Comparison of ENCODE assay signal across 22 cellular contexts in genomic region chr2:42904576-42904876, GRCh38.
DNase-seq lines count a peak whose midpoint lies in the region; ATAC-seq, FAIRE-seq and TF ChIP-seq lines count a peak whose summit lies in the region.
"Had no signal": no experiment of that assay in that cellular context is flagged by ENCODE, and none has a peak within 500 bp of the region (broad histone marks: within the 10 kb centered on the region; RNA-seq: fewer than 3 reads in every experiment).

No MANE protein-coding gene starts in this region.

- intact Hi-C loops in Calu3 (cut with micrococcal nuclease; ENCODE audit: unreplicated experiment): no loop called here
- intact Hi-C loops in activated T-helper 1 cell treated with anti-CD3 and anti-CD28 coated beads, Interleukin-12 subunit alpha, Interleukin-12 subunit beta, Interleukin-2, Interleukin-4 antibody, amounts not matched to agents 30 ng/mL and 10 ng/mL and 1 ng/mL, durations not matched to agents 14 hours and 24 hours and 36 hours (cut with micrococcal nuclease): no loop called here

- H3K9me3 ChIP-seq in WERI-Rb-1 (ENCODE audit: severe bottlenecking) (no peaks in the 10 kb centered on the region), gastroesophageal sphincter (no peaks in the 10 kb centered on the region), subcutaneous abdominal adipose tissue (ENCODE audit: control insufficient read depth in 5 of 5, low read length in 5 of 5) (no peaks in the 10 kb centered on the region)
- H3K9me3 ChIP-seq: neutrophil, SK-N-SH, tibial nerve had no signal

- TF ChIP-seq CTCF in WERI-Rb-1 (IDR thresholded peaks at IDR 0.05; ENCODE audit: low read depth, low read length) (no peak), gastroesophageal sphincter (IDR thresholded peaks at IDR 0.05) (no peak), Calu3 (IDR thresholded peaks at IDR 0.05; ENCODE audit: unreplicated experiment) (no peak)

- TF ChIP-seq EP300 in gastroesophageal sphincter (IDR thresholded peaks at IDR 0.05): no peak

- WGBS in gastroesophageal sphincter (ENCODE audit: low coverage in 1 of 2), 2 donors: 80% methylated on average over 1 of the region's 3 CpGs; no CpG with 5 or more reads in 1 of the 2 donors

- no peak for ATAC-seq in gastroesophageal sphincter
- ATAC-seq: activated CD8-positive, alpha-beta T cell treated with anti-CD3 and anti-CD28 coated beads for 36 hours; GM23338 had no signal

- H3K4me1 Mint-ChIP-seq in Calu3 (ENCODE audit: low read depth, unreplicated experiment): peaks cover 18% of the 10 kb centered on the region
- H3K4me1 Mint-ChIP-seq in activated T-helper 1 cell treated with anti-CD3 and anti-CD28 coated beads, Interleukin-12 subunit alpha, Interleukin-12 subunit beta, Interleukin-2, Interleukin-4 antibody, amounts not matched to agents 30 ng/mL and 10 ng/mL and 1 ng/mL, durations not matched to agents 14 hours and 24 hours and 36 hours (ENCODE audit: low read depth): no peaks in the 10 kb centered on the region

- no TSS peak for BruUV-seq in Calu3 (replicated peaks; lab: Mats Ljungman, UMichigan)

- no peaks in the 10 kb centered on the region for H3K36me3 Mint-ChIP-seq in Calu3 (ENCODE audit: insufficient read depth, unreplicated experiment)
- no peaks in the 10 kb centered on the region for H3K36me3 Mint-ChIP-seq in activated T-helper 1 cell treated with anti-CD3 and anti-CD28 coated beads, Interleukin-12 subunit alpha, Interleukin-12 subunit beta, Interleukin-2, Interleukin-4 antibody, amounts not matched to agents 30 ng/mL and 10 ng/mL and 1 ng/mL, durations not matched to agents 14 hours and 24 hours and 36 hours (ENCODE audit: low read depth)
- H3K36me3 Mint-ChIP-seq: activated naive CD8-positive, alpha-beta T cell had no signal

- peaks cover 14 to 85% (median 48%) of the 10 kb centered on the region in 3 donors for H3K4me1 ChIP-seq in gastroesophageal sphincter
- peaks cover 35 to 80% (median 77%) of the 10 kb centered on the region in 5 donors for H3K4me1 ChIP-seq in subcutaneous abdominal adipose tissue (ENCODE audit: control insufficient read depth in 5 of 5, insufficient read depth in 5 of 5, low read length in 5 of 5)

- H3K4me3 ChIP-seq in WERI-Rb-1 (ENCODE audit: low read depth, low read length) (no peak overlapping the region), gastroesophageal sphincter (no peak overlapping the region), subcutaneous abdominal adipose tissue (ENCODE audit: low read depth in 1 of 5, low read length in 5 of 5) (no peak overlapping the region)
- H3K4me3 ChIP-seq: dorsolateral prefrontal cortex, GM23338, tibial nerve had no signal

- no peak overlapping the region for H3K27ac Mint-ChIP-seq in Calu3 (ENCODE audit: unreplicated experiment)
- no peak overlapping the region for H3K27ac Mint-ChIP-seq in activated T-helper 1 cell treated with anti-CD3 and anti-CD28 coated beads, Interleukin-12 subunit alpha, Interleukin-12 subunit beta, Interleukin-2, Interleukin-4 antibody, amounts not matched to agents 30 ng/mL and 10 ng/mL and 1 ng/mL, durations not matched to agents 14 hours and 24 hours and 36 hours
- H3K27ac Mint-ChIP-seq: activated CD8-positive, alpha-beta T cell treated with anti-CD3 and anti-CD28 coated beads for 36 hours; activated naive CD8-positive, alpha-beta T cell; GM23338; progenitor cell of endocrine pancreas; T-helper 1 cell treated with Interleukin-12 subunit alpha and Interleukin-12 subunit beta and Interleukin-4 antibody, amounts not matched to agents 30 μg/mL and 1 μg/mL, for 36 hours had no signal

- H3K27me3 ChIP-seq in WERI-Rb-1 (ENCODE audit: insufficient read depth, low read depth, severe bottlenecking): no peaks in the 10 kb centered on the region
- H3K27me3 ChIP-seq in gastroesophageal sphincter: no peaks in the 10 kb centered on the region
- peaks cover 0 to 3% (median 0%) of the 10 kb centered on the region in 5 donors for H3K27me3 ChIP-seq in subcutaneous abdominal adipose tissue (ENCODE audit: control insufficient read depth in 5 of 5, insufficient read depth in 4 of 5, low read length in 5 of 5)
- H3K27me3 ChIP-seq: dorsolateral prefrontal cortex, tibial nerve had no signal

- no peak for DNase-seq in WERI-Rb-1
- DNase-seq in Calu3: no peak
- DNase-seq in GM12891 (ENCODE audit: insufficient read length, low spot score): no peak
- DNase-seq in activated T-helper 1 cell treated with anti-CD3 and anti-CD28 coated beads, Interleukin-12 subunit alpha, Interleukin-12 subunit beta, Interleukin-2, Interleukin-4 antibody, amounts not matched to agents 30 ng/mL and 10 ng/mL and 1 ng/mL, durations not matched to agents 14 hours and 24 hours and 36 hours (ENCODE audit: low spot score): no peak
- DNase-seq: activated CD4-positive, CD25-positive, alpha-beta regulatory T cell treated with anti-CD3 and anti-CD28 coated beads, Interleukin-2, amount 50 U/mL, for 72 hours; activated CD8-positive, alpha-beta T cell treated with anti-CD3 and anti-CD28 coated beads for 36 hours; aorta; cerebellar nuclear complex; dorsolateral prefrontal cortex; NCI-H446 treated with DMSO at 0.1 percent for 48 hours; stimulated activated naive CD4-positive, alpha-beta T cell treated with Interleukin-2 at 50 U/mL for 16 hours had no signal

- peak; percentile 75 for FAIRE-seq in G401.6 (lab: Jason Lieb, UNC)
- no peak for FAIRE-seq in GM12891 (lab: Jason Lieb, UNC)

- TF ChIP-seq POLR2A in gastroesophageal sphincter (IDR thresholded peaks at IDR 0.05) (no peak), GM12891 (IDR thresholded peaks at IDR 0.05; ENCODE audit: low read depth, low read length) (no peak)

- H3K9ac ChIP-seq in subcutaneous abdominal adipose tissue (ENCODE audit: low read length in 5 of 5): peak overlapping the region in 3 of 5 donors; percentile 41 to 49 (median 48)
- H3K9ac ChIP-seq: SK-N-SH had no signal

- no peaks in the 10 kb centered on the region for H3K9me3 Mint-ChIP-seq in Calu3 (ENCODE audit: low read depth, unreplicated experiment)
- no peaks in the 10 kb centered on the region for H3K9me3 Mint-ChIP-seq in activated T-helper 1 cell treated with anti-CD3 and anti-CD28 coated beads, Interleukin-12 subunit alpha, Interleukin-12 subunit beta, Interleukin-2, Interleukin-4 antibody, amounts not matched to agents 30 ng/mL and 10 ng/mL and 1 ng/mL, durations not matched to agents 14 hours and 24 hours and 36 hours
- H3K9me3 Mint-ChIP-seq: activated CD8-positive, alpha-beta T cell treated with anti-CD3 and anti-CD28 coated beads for 36 hours; GM23338; T-helper 1 cell treated with Interleukin-12 subunit alpha and Interleukin-12 subunit beta and Interleukin-4 antibody, amounts not matched to agents 30 μg/mL and 1 μg/mL, for 36 hours had no signal

- H3K36me3 ChIP-seq in WERI-Rb-1 (no peaks in the 10 kb centered on the region), gastroesophageal sphincter (no peaks in the 10 kb centered on the region), subcutaneous abdominal adipose tissue (ENCODE audit: control insufficient read depth in 5 of 5, insufficient read depth in 5 of 5, low read length in 5 of 5) (no peaks in the 10 kb centered on the region)
- H3K36me3 ChIP-seq: neutrophil, tibial nerve had no signal

- CTCF ChIA-PET in Calu3 (lab: Charles Lee): no interaction called here

- no peak overlapping the region for H3K4me3 Mint-ChIP-seq in Calu3 (ENCODE audit: low read depth, unreplicated experiment)
- H3K4me3 Mint-ChIP-seq in activated T-helper 1 cell treated with anti-CD3 and anti-CD28 coated beads, Interleukin-12 subunit alpha, Interleukin-12 subunit beta, Interleukin-2, Interleukin-4 antibody, amounts not matched to agents 30 ng/mL and 10 ng/mL and 1 ng/mL, durations not matched to agents 14 hours and 24 hours and 36 hours: no peak overlapping the region
- H3K4me3 Mint-ChIP-seq: activated CD8-positive, alpha-beta T cell treated with anti-CD3 and anti-CD28 coated beads for 36 hours; activated naive CD8-positive, alpha-beta T cell; GM23338; T-helper 1 cell treated with Interleukin-12 subunit alpha and Interleukin-12 subunit beta and Interleukin-4 antibody, amounts not matched to agents 30 μg/mL and 1 μg/mL, for 36 hours had no signal

- H3K27ac ChIP-seq in WERI-Rb-1 (peak overlapping the region; percentile 62), gastroesophageal sphincter (peak overlapping the region in 3 of 4 donors; percentile 86 to 90 (median 87)), subcutaneous abdominal adipose tissue (ENCODE audit: low read depth, low read length) (peak overlapping the region; percentile 92)
- H3K27ac ChIP-seq: neutrophil, RWPE1 had no signal

- H3K27me3 Mint-ChIP-seq in Calu3 (ENCODE audit: unreplicated experiment): no peaks in the 10 kb centered on the region
- H3K27me3 Mint-ChIP-seq in activated T-helper 1 cell treated with anti-CD3 and anti-CD28 coated beads, Interleukin-12 subunit alpha, Interleukin-12 subunit beta, Interleukin-2, Interleukin-4 antibody, amounts not matched to agents 30 ng/mL and 10 ng/mL and 1 ng/mL, durations not matched to agents 14 hours and 24 hours and 36 hours (ENCODE audit: insufficient read depth): peaks cover 6% of the 10 kb centered on the region
- H3K27me3 Mint-ChIP-seq: activated naive CD8-positive, alpha-beta T cell had no signal

TF ChIP-seq in GM12891, 5 proteins besides CTCF, POLR2A, EP300 and RAD21:
- TF ChIP-seq POU2F2 (IDR thresholded peaks at IDR 0.05; ENCODE audit: low read depth, low read length) (no peak), TAF1 (IDR thresholded peaks at IDR 0.05; ENCODE audit: low read depth, low read length) (no peak), SPI1 (IDR thresholded peaks at IDR 0.05; ENCODE audit: low read depth, low read length) (no peak), PAX5 (IDR thresholded peaks at IDR 0.05; ENCODE audit: insufficient read depth, low read length, severe bottlenecking) (no peak), POLR2AphosphoS5 (IDR thresholded peaks at IDR 0.05; ENCODE audit: low read depth, low read length) (no peak)
